9 cellular contexts compared by ENCODE assay signal in the genomic region with DNA sequence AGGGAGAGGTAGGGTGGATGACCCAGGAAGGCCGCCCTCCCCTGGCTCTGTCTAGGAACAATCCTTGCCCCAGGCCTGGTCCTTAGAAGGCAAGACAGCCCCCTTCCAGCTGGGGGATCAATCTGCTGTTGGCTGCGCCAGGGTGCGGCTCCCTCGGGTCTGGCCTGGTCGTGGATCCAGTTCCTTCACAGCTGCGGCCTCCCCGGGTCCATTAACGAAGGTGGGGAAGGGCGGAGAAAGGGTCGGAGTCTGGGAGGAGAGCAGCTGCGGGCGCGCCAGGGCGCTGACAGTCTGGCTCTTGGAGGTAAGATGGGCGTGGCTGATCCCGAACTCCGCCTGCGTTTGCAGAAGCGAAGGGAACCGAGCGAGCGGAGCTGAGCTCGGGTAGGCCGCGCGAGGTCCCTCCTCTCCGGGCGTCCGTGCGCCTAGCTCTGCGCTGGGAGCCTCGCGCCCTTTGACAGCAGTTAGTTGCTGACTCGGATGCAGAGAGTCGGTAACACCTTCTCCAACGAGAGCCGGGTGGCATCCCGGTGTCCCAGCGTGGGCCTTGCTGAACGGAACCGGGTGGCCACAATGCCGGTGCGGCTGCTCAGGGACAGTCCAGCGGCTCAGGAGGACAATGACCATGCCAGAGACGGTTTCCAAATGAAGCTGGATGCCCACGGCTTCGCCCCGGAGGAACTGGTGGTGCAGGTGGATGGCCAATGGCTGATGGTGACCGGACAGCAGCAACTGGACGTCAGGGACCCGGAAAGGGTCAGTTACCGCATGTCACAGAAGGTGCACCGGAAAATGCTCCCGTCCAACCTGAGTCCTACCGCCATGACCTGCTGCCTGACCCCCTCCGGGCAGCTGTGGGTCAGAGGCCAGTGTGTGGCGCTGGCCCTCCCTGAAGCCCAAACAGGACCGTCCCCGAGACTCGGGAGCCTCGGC. TPM values are rescaled to one million over a fixed set of nuclear protein-coding genes. Genes with fewer than 3 reads are reported as not detected.
A peak's percentile ranks its signal among the peaks of the same experiment; 100 is the strongest.
DNase-seq lines count a peak whose midpoint lies in the region; ATAC-seq, FAIRE-seq and TF ChIP-seq lines count a peak whose summit lies in the region.
"Had no signal": no experiment of that assay in that cellular context is flagged by ENCODE, and none has a peak within 500 bp of the region (broad histone marks: within the 10 kb centered on the region; RNA-seq: fewer than 3 reads in every experiment).

A gene with protein sequence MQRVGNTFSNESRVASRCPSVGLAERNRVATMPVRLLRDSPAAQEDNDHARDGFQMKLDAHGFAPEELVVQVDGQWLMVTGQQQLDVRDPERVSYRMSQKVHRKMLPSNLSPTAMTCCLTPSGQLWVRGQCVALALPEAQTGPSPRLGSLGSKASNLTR (plus strand): TSS at position 434 of the 933 bp plus-strand sequence. CDS start 47 bp downstream, at position 481.

- TF ChIP-seq EP300 in K562 (IDR thresholded peaks at IDR 0.05; ENCODE audit: low read length): no peak
- TF ChIP-seq EP300 in HepG2 (IDR thresholded peaks at IDR 0.05; ENCODE audit: low read depth in 2 of 2, low read length in 2 of 2): no peak
- no peak for TF ChIP-seq EP300 in HepG2 (CRISPR knock-in tag; IDR thresholded peaks at IDR 0.05; ENCODE audit: borderline replicate concordance)

- H3K4me3 Mint-ChIP-seq in activated naive CD4-positive, alpha-beta T cell treated with anti-CD3 and anti-CD28 coated beads, Interleukin-2, amount 10 ng/mL, durations not matched to agents 7 days and 5 days: peak within 1 kb of the TSS; percentile 68

- H3K9ac ChIP-seq in K562 (ENCODE audit: insufficient read depth in 1 of 2, low read depth in 2 of 2, low read length in 2 of 2) (peak within 1 kb of the TSS in 1 of 2 experiments; percentile 89; a peak in 3 of 4 replicates), HepG2 (ENCODE audit: insufficient read depth, low read depth, low read length) (peak within 1 kb of the TSS; percentile 57; the same call in 1 of the 2 replicates)

- no TSS peak for BruUV-seq in K562 (replicated peaks; lab: Mats Ljungman, UMichigan)
- BruUV-seq in HepG2 (replicated peaks; lab: Mats Ljungman, UMichigan): no TSS peak

- TF ChIP-seq POLR2A in K562 (conservative IDR thresholded peaks at IDR 0.05) (no peak), HepG2 (IDR thresholded peaks at IDR 0.05; ENCODE audit: insufficient read depth in 1 of 2, low read depth in 2 of 2, low read length in 2 of 2) (no peak)

- H3K27ac Mint-ChIP-seq in activated naive CD4-positive, alpha-beta T cell treated with anti-CD3 and anti-CD28 coated beads, Interleukin-2, amount 10 ng/mL, durations not matched to agents 7 days and 5 days: peak within 1 kb of the TSS; percentile 55

- in situ Hi-C loops in K562 (cut with MboI) (loop anchor here (25.0 kb wide), 1 partner anchor 385 kb away; the partner anchor contains the start of gene HAP1), HepG2 (cut with HindIII; ENCODE audit: extremely low pct_ligation_motif_present, low pct_unique_long_range_greater_than_20kb) (no loop called here)

- no peaks in the 10 kb centered on the region for H3K9me3 ChIP-seq in K562 (replicated peaks; ENCODE audit: control insufficient read depth, insufficient read depth, low read depth, low read length)
- no peaks in the 10 kb centered on the region for H3K9me3 ChIP-seq in HepG2 (ENCODE audit: low read length)
- no peaks in the 10 kb centered on the region for H3K9me3 ChIP-seq in upper lobe of right lung

- CTCF ChIA-PET in activated naive CD4-positive, alpha-beta T cell treated with anti-CD3 and anti-CD28 coated beads, Interleukin-2, amount 10 ng/mL, durations not matched to agents 7 days and 5 days (lab: Charles Lee): interaction anchor here (0.6 kb wide), 1 partner anchor 46 kb away, joined by 3 read pairs; no protein-coding TSS in a partner anchor
- CTCF ChIA-PET in K562 (lab: Yijun Ruan, JAX; ENCODE audit: low intra/inter-chr PET ratio): no interaction called here
- CTCF ChIA-PET in HepG2 (lab: Yijun Ruan, JAX; ENCODE audit: low intra/inter-chr PET ratio, low total read pairs): no interaction called here

- H2AFZ ChIP-seq in K562 (ENCODE audit: low read depth, low read length) (peak within 1 kb of the TSS; percentile 86), HepG2 (ENCODE audit: low read length) (no peak within 1 kb of the TSS)

- H3K36me3 ChIP-seq in K562 (ENCODE audit: control insufficient read depth, insufficient read depth, low read length): peaks cover 58% of the 10 kb centered on the region
- H3K36me3 ChIP-seq in HepG2 (replicated peaks in 1 of 2; ENCODE audit: control insufficient read depth in 1 of 2, insufficient read depth in 2 of 2, low read length in 2 of 2): peaks cover 8 to 37% of the 10 kb centered on the region in 2 experiments; a peak in 4 of 5 replicates
- peaks cover 27% of the 10 kb centered on the region for H3K36me3 ChIP-seq in upper lobe of right lung

- H3K4me1 Mint-ChIP-seq in activated naive CD4-positive, alpha-beta T cell treated with anti-CD3 and anti-CD28 coated beads, Interleukin-2, amount 10 ng/mL, durations not matched to agents 7 days and 5 days: peaks cover 30% of the 10 kb centered on the region

- WGBS in K562 (ENCODE audit: insufficient coverage, low coverage, missing lambda C conversion rate): 94% methylated on average over 48 of the region's 61 CpGs
- WGBS in HepG2 (ENCODE audit: low lambda C conversion rate): 97% methylated on average over 53 of the region's 61 CpGs

- peaks cover 10% of the 10 kb centered on the region; the same call in 2 of the 3 replicates for H3K79me2 ChIP-seq in K562 (ENCODE audit: control insufficient read depth, insufficient read depth, low read length)
- no peaks in the 10 kb centered on the region for H3K79me2 ChIP-seq in HepG2 (ENCODE audit: insufficient read depth, low read length)

- H4K20me1 ChIP-seq in K562 (replicated peaks; ENCODE audit: control insufficient read depth, insufficient read depth, low read length) (no peaks in the 10 kb centered on the region), HepG2 (ENCODE audit: insufficient read depth, low read length) (no peaks in the 10 kb centered on the region)

- H3K36me3 Mint-ChIP-seq in activated naive CD4-positive, alpha-beta T cell treated with anti-CD3 and anti-CD28 coated beads, Interleukin-2, amount 10 ng/mL, durations not matched to agents 7 days and 5 days: peaks cover 28% of the 10 kb centered on the region

- no peaks in the 10 kb centered on the region for H3K9me3 Mint-ChIP-seq in activated naive CD4-positive, alpha-beta T cell treated with anti-CD3 and anti-CD28 coated beads, Interleukin-2, amount 10 ng/mL, durations not matched to agents 7 days and 5 days

- DNase-seq in activated naive CD4-positive, alpha-beta T cell treated with anti-CD3 and anti-CD28 coated beads, Interleukin-2, amount 10 ng/mL, durations not matched to agents 7 days and 5 days: no peak
- DNase-seq in activated naive CD4-positive, alpha-beta T cell treated with Interleukin-2 at 50 U/mL for 16 hours: no peak
- DNase-seq in K562 (ENCODE audit: extremely low read depth in 1 of 4, low spot score in 3 of 4) (no peak), HepG2 (ENCODE audit: low spot score) (no peak), upper lobe of right lung (peak; percentile 84), HK-2 (ENCODE audit: unreplicated experiment) (no peak)
- DNase-seq in activated effector memory CD4-positive, alpha-beta T cell treated with Interleukin-2 at 50 U/mL for 16 hours: no peak

- no peak for FAIRE-seq in K562 (lab: Jason Lieb, UNC)
- no peak for FAIRE-seq in HepG2 (lab: Jason Lieb, UNC)

- H3K27ac ChIP-seq in K562 (ENCODE audit: extremely low read depth, low read depth, low read length): peak within 1 kb of the TSS; percentile 67
- peak within 1 kb of the TSS; percentile 68 for H3K27ac ChIP-seq in HepG2 (ENCODE audit: extremely low read length, insufficient read depth, low read length)
- peak within 1 kb of the TSS; percentile 63 for H3K27ac ChIP-seq in upper lobe of right lung

- TF ChIP-seq CTCF in K562 (IDR thresholded peaks at IDR 0.05 in 2 of 3, conservative IDR thresholded peaks at IDR 0.05 in 1 of 3; ENCODE audit: insufficient read depth in 2 of 3, low read depth in 1 of 3, low read length in 3 of 3) (no peak), HepG2 (CRISPR knock-in tag; IDR thresholded peaks at IDR 0.05) (no peak), upper lobe of right lung (IDR thresholded peaks at IDR 0.05) (no peak)

- H3K4me1 ChIP-seq in K562 (replicated peaks in 1 of 2; ENCODE audit: control insufficient read depth in 2 of 2, insufficient read depth in 2 of 2, low read length in 2 of 2): peaks cover 13 to 37% of the 10 kb centered on the region in 2 experiments
- H3K4me1 ChIP-seq in HepG2 (ENCODE audit: insufficient read depth, low read length): peaks cover 26% of the 10 kb centered on the region
- H3K4me1 ChIP-seq in upper lobe of right lung: peaks cover 21% of the 10 kb centered on the region

- H3K4me2 ChIP-seq in K562 (ENCODE audit: insufficient read depth, low read length): peak within 1 kb of the TSS; percentile 50
- H3K4me2 ChIP-seq in HepG2 (ENCODE audit: low read depth, low read length): peak within 1 kb of the TSS; percentile 79

- H3K4me3 ChIP-seq in K562 (no peak within 1 kb of the TSS), HepG2 (replicated peaks in 1 of 3; ENCODE audit: insufficient read depth in 1 of 3, low read depth in 2 of 3, low read length in 3 of 3) (peak within 1 kb of the TSS in 1 of 3 experiments; percentile 76; a peak in 1 of 6 replicates), upper lobe of right lung (peak within 1 kb of the TSS; percentile 14)

- no peak for TF ChIP-seq RAD21 in K562 (CRISPR knock-in tag; conservative IDR thresholded peaks at IDR 0.05 in 1 of 2, IDR thresholded peaks at IDR 0.05 in 1 of 2)
- TF ChIP-seq RAD21 in HepG2 (CRISPR knock-in tag; IDR thresholded peaks at IDR 0.05): no peak

- H3K9me1 ChIP-seq in K562 (ENCODE audit: control insufficient read depth, insufficient read depth, low read length): peaks cover 3% of the 10 kb centered on the region

- ATAC-seq in K562 (no peak), HepG2 (no peak), upper lobe of right lung (peak; percentile 69), GM21367 (IDR thresholded peaks at IDR 0.05; ENCODE audit: unreplicated experiment) (no peak)

- H3K27me3 Mint-ChIP-seq in activated naive CD4-positive, alpha-beta T cell treated with anti-CD3 and anti-CD28 coated beads, Interleukin-2, amount 10 ng/mL, durations not matched to agents 7 days and 5 days: no peaks in the 10 kb centered on the region

- H3K27me3 ChIP-seq in K562 (ENCODE audit: control insufficient read depth in 2 of 2, insufficient read depth in 2 of 2, low read length in 2 of 2) (no peaks in the 10 kb centered on the region), HepG2 (ENCODE audit: control insufficient read depth in 1 of 2, insufficient read depth in 2 of 2, low read length in 2 of 2) (no peaks in the 10 kb centered on the region), upper lobe of right lung (no peaks in the 10 kb centered on the region)

- intact Hi-C loops in K562 (cut with micrococcal nuclease) (no loop called here), HepG2 (cut with micrococcal nuclease; ENCODE audit: unreplicated experiment) (loop anchor here (5.0 kb wide), 1 partner anchor 35 kb away; no protein-coding TSS in a partner anchor), upper lobe of right lung (cut with DNase I) (no loop called here)

- POLR2A ChIA-PET in K562 (lab: Yijun Ruan, JAX) (no interaction called here), HepG2 (lab: Yijun Ruan, JAX) (no interaction called here)

RNA-seq across cellular contexts. Expression of the gene that starts here (rescaled TPM):
- total RNA-seq in K562 (2011; cell fraction: chromatin; rRNA removed; ENCODE audit: low replicate concordance): 0.62 and 0.92 TPM in 2 replicates
- 0.26 and 0.67 TPM in 2 replicates for total RNA-seq in K562 (2011; cell fraction: nucleolus; rRNA removed)
- total RNA-seq in K562 (2011; cell fraction: nucleoplasm; rRNA removed): 0.22 and 0.31 TPM in 2 replicates
- total RNA-seq in K562 (2014; rRNA removed) (0.08 TPM in 1 of 2 replicates, not detected in the other), K562 (2014; rRNA removed; fragmentation: Illumina TruSeq; extraction: Trizol) (not detected in 2 replicates), K562 (2015; rRNA removed; fragmentation: Illumina TruSeq; extraction: Trizol) (0.07 TPM in 1 of 2 replicates, not detected in the other), K562 (2021) (0.11 and 0.16 TPM in 2 replicates), HepG2 (2016; rRNA removed; fragmentation: Illumina TruSeq; extraction: Trizol) (0.13 and 0.24 TPM in 2 replicates), upper lobe of right lung (not detected)
- polyA plus RNA-seq in K562 (2011; rRNA removed) (0.04 and 0.08 TPM in 2 replicates), K562 (2014; fragmentation: Illumina TruSeq; extraction: Trizol) (not detected in 2 replicates), K562 (2014; fragmentation: Nextera tagmentation; extraction: Ambion mirVana) (under 1 TPM; 0.04 to 0.06 TPM), K562 (2014; rRNA removed) (0.05 and 0.13 TPM in 2 replicates), HepG2 (2011; rRNA removed) (0.05 and 0.31 TPM in 2 replicates)
- polyA plus RNA-seq in K562 (2011; cell fraction: cytosol; rRNA removed): 0.06 TPM in 1 of 2 replicates, not detected in the other
- 0.41 and 0.74 TPM in 2 replicates for polyA plus RNA-seq in K562 (2011; cell fraction: nucleus; rRNA removed)
- polyA plus RNA-seq in K562 (2012): 0.27 and 0.36 TPM in 2 replicates
- 0.18 TPM in 1 of 2 replicates, not detected in the other for polyA minus RNA-seq in K562 (2011; rRNA and poly(A)+ RNA removed)
- polyA minus RNA-seq in K562 (2011; cell fraction: cytosol; rRNA and poly(A)+ RNA removed): not detected in 2 replicates
- 0.13 and 0.22 TPM in 2 replicates for polyA minus RNA-seq in K562 (2011; cell fraction: nucleus; rRNA and poly(A)+ RNA removed)
- total RNA-seq in HepG2 (2016; cell fraction: cytosol; rRNA removed; fragmentation: Illumina TruSeq; extraction: Trizol; ENCODE audit: low read depth): not detected in 2 replicates
- total RNA-seq in HepG2 (2016; cell fraction: insoluble cytoplasmic fraction; rRNA removed; fragmentation: Illumina TruSeq; extraction: Trizol): 0.09 and 0.24 TPM in 2 replicates
- 0.14 and 0.19 TPM in 2 replicates for total RNA-seq in HepG2 (2016; cell fraction: membrane; rRNA removed; fragmentation: Illumina TruSeq; extraction: Trizol)
- 0.25 TPM in 1 of 2 replicates, not detected in the other for total RNA-seq in HepG2 (2016; cell fraction: nucleus; rRNA removed; fragmentation: Illumina TruSeq; extraction: Trizol)
- 0.07 and 0.10 TPM in 2 replicates for polyA plus RNA-seq in HepG2 (2011; cell fraction: cytosol; rRNA removed)
- polyA plus RNA-seq in HepG2 (2011; cell fraction: nucleus; rRNA removed): 0.66 and 1.2 TPM in 2 replicates
- polyA plus RNA-seq in HepG2 (2012): 0.28 and 0.44 TPM in 2 replicates
- polyA plus RNA-seq in HepG2 (2016; cell fraction: cytosol; fragmentation: Illumina TruSeq; extraction: Trizol; ENCODE audit: low read depth): not detected in 2 replicates
- polyA plus RNA-seq in HepG2 (2016; cell fraction: insoluble cytoplasmic fraction; fragmentation: Illumina TruSeq; extraction: Trizol; ENCODE audit: low read depth): not detected in 2 replicates
- 0.09 and 0.14 TPM in 2 replicates for polyA plus RNA-seq in HepG2 (2016; cell fraction: membrane; fragmentation: Illumina TruSeq; extraction: Trizol; ENCODE audit: low read depth)
- 0.55 and 0.56 TPM in 2 replicates for polyA plus RNA-seq in HepG2 (2016; cell fraction: nucleus; fragmentation: Illumina TruSeq; extraction: Trizol; ENCODE audit: insufficient read depth, low read depth)
- polyA minus RNA-seq in HepG2 (2011; rRNA and poly(A)+ RNA removed; ENCODE audit: low replicate concordance): 0.22 TPM in 1 of 2 replicates, not detected in the other
- polyA minus RNA-seq in HepG2 (2011; cell fraction: cytosol; rRNA and poly(A)+ RNA removed): not detected in 2 replicates
- not detected in 2 replicates for polyA minus RNA-seq in HepG2 (2011; cell fraction: nucleus; rRNA and poly(A)+ RNA removed)
- total RNA-seq: pulmonary artery endothelial cell had no signal

Comparison
In these comparisons a context has a peak if more than half of its experiments do, and no peak if none do; other contexts are left out.
1. Peak in DNase-seq, ATAC-seq, H3K4me3 ChIP-seq and H3K27ac ChIP-seq in upper lobe of right lung; RNA of the gene not detected or under 1 TPM.